Comparison of ENCODE assay signal across 27 cellular contexts in genomic region chr9:136502940-136503550, GRCh38. TPM values are rescaled to one million over a fixed set of nuclear protein-coding genes. Genes with fewer than 3 reads are reported as not detected.
DNase-seq lines count a peak whose midpoint lies in the region; ATAC-seq and TF ChIP-seq lines count a peak whose summit lies in the region.
"Had no signal": no experiment of that assay in that cellular context is flagged by ENCODE, and none has a peak within 500 bp of the region (broad histone marks: within the 10 kb centered on the region; RNA-seq: fewer than 3 reads in every experiment).

No MANE protein-coding gene starts in this region.

- ATAC-seq in DND-41 (ENCODE audit: insufficient read depth, low read depth) (no peak), GM21717 (IDR thresholded peaks at IDR 0.05; ENCODE audit: unreplicated experiment) (no peak)
- ATAC-seq: activated CD4-positive, CD25-positive, alpha-beta regulatory T cell treated with anti-CD3 and anti-CD28 coated beads, Interleukin-2, amount 50 U/mL, for 24 hours; left colon; natural killer cell; T-cell had no signal

- H3K4me3 Mint-ChIP-seq in brain (no peak overlapping the region), nephron progenitor cell (no peak overlapping the region)
- H3K4me3 Mint-ChIP-seq in activated CD4-positive, alpha-beta T cell treated with anti-CD3 and anti-CD28 coated beads, Interleukin-2, amount 10 ng/mL, durations not matched to agents 7 days and 5 days = no peak overlapping the region
- H3K4me3 Mint-ChIP-seq: activated naive CD4-positive, alpha-beta T cell treated with anti-CD3 and anti-CD28 coated beads for 36 hours; immature natural killer cell; natural killer cell; T-cell had no signal

- no peak overlapping the region for H2AFZ ChIP-seq in DND-41 (ENCODE audit: low read depth, low read length)

- H3K36me3 ChIP-seq in DND-41 (ENCODE audit: insufficient read depth, low read length) = peaks cover 99% of the 10 kb centered on the region

- no peak overlapping the region for H3K27ac ChIP-seq in DND-41 (ENCODE audit: low read length)
- H3K27ac ChIP-seq: adrenal gland; BLaER1 treated with 17β-estradiol and CSF1 and Interleukin-3, amounts not matched to agents 10 nM and 100 nM; SJCRH30 had no signal

- peaks cover 79% of the 10 kb centered on the region for H4K20me1 ChIP-seq in DND-41 (ENCODE audit: insufficient read depth, low read length)

- H3K36me3 Mint-ChIP-seq in brain = peaks cover 13% of the 10 kb centered on the region
- H3K36me3 Mint-ChIP-seq in nephron progenitor cell (ENCODE audit: low read depth) = peaks cover 5% of the 10 kb centered on the region
- peaks cover 28% of the 10 kb centered on the region for H3K36me3 Mint-ChIP-seq in activated CD4-positive, alpha-beta T cell treated with anti-CD3 and anti-CD28 coated beads, Interleukin-2, amount 10 ng/mL, durations not matched to agents 7 days and 5 days (ENCODE audit: low read depth)
- H3K36me3 Mint-ChIP-seq: natural killer cell had no signal

- H3K4me1 ChIP-seq in DND-41 (ENCODE audit: insufficient read depth, low read length) = no peaks in the 10 kb centered on the region
- H3K4me1 ChIP-seq: adrenal gland; BLaER1 treated with 17β-estradiol and CSF1 and Interleukin-3, amounts not matched to agents 10 nM and 100 nM; SJCRH30 had no signal

- CTCF ChIA-PET in activated CD4-positive, alpha-beta T cell treated with anti-CD3 and anti-CD28 coated beads, Interleukin-2, amount 10 ng/mL, durations not matched to agents 7 days and 5 days (lab: Charles Lee) = interaction anchor here (0.5 to 1.9 kb wide), 3 partner anchors 17 to 322 kb away, joined by 3 to 5 read pairs (median 3); no protein-coding TSS in a partner anchor

- DNase-seq in DND-41 = no peak
- DNase-seq in NB4 (ENCODE audit: low read depth) = no peak
- no peak for DNase-seq in nephron progenitor cell
- no peak for DNase-seq in DMS153 treated with DMSO at 0.1 percent for 48 hours (lab: John Stamatoyannopoulos, UW; ENCODE audit: unreplicated experiment)
- no peak for DNase-seq in AG08396 (ENCODE audit: low spot score)
- DNase-seq in activated CD4-positive, alpha-beta T cell treated with anti-CD3 and anti-CD28 coated beads, Interleukin-2, amount 10 ng/mL, durations not matched to agents 7 days and 5 days = no peak
- DNase-seq: activated CD4-positive, alpha-beta T cell treated with anti-CD3 and anti-CD28 coated beads, Interleukin-2, amount 50 U/mL, for 48 hours; activated naive CD4-positive, alpha-beta T cell treated with anti-CD3 and anti-CD28 coated beads for 36 hours; adrenal gland; DMS79; GF-D8; immature natural killer cell; left colon; natural killer cell; NCI-H146; NCI-H2107; NCI-H345; NCI-H748 treated with DMSO at 0.1 percent for 48 hours; SJCRH30; stimulated activated CD4-positive, alpha-beta T cell treated with anti-CD3 and anti-CD28 coated beads, Interleukin-15, amount 100 ng/mL, for 24 hours; stimulated activated CD4-positive, alpha-beta T cell treated with anti-CD3 and anti-CD28 coated beads, Interleukin-4, amount 100 ng/mL, for 4 hours; T-cell had no signal

- no peaks in the 10 kb centered on the region for H3K4me1 Mint-ChIP-seq in brain
- H3K4me1 Mint-ChIP-seq in nephron progenitor cell = no peaks in the 10 kb centered on the region
- H3K4me1 Mint-ChIP-seq in activated CD4-positive, alpha-beta T cell treated with anti-CD3 and anti-CD28 coated beads, Interleukin-2, amount 10 ng/mL, durations not matched to agents 7 days and 5 days = no peaks in the 10 kb centered on the region
- H3K4me1 Mint-ChIP-seq: natural killer cell, T-cell had no signal

- H3K79me2 ChIP-seq in DND-41 (ENCODE audit: insufficient read depth, low read length) = peaks cover 42% of the 10 kb centered on the region; the same call in 1 of the 2 replicates

- H3K4me3 ChIP-seq in DND-41 (ENCODE audit: low read depth in 1 of 2, low read length in 2 of 2) = no peak overlapping the region
- H3K4me3 ChIP-seq in NB4 (ENCODE audit: low read depth, low read length) = no peak overlapping the region
- H3K4me3 ChIP-seq: adrenal gland; BLaER1 treated with 17β-estradiol and CSF1 and Interleukin-3, amounts not matched to agents 10 nM and 100 nM; SJCRH30; tibial nerve had no signal

- no peaks in the 10 kb centered on the region for H3K9me3 ChIP-seq in DND-41 (ENCODE audit: insufficient read depth, low read length, severe bottlenecking)
- H3K9me3 ChIP-seq: adrenal gland; BLaER1 treated with 17β-estradiol and CSF1 and Interleukin-3, amounts not matched to agents 10 nM and 100 nM; SJCRH30; tibial nerve had no signal

- POLR2A ChIA-PET in activated CD4-positive, alpha-beta T cell treated with anti-CD3 and anti-CD28 coated beads, Interleukin-2, amount 10 ng/mL, durations not matched to agents 7 days and 5 days (lab: Charles Lee) = no interaction called here

- H3K27me3 ChIP-seq in DND-41 (ENCODE audit: insufficient read depth, low read length, poor library complexity) = no peaks in the 10 kb centered on the region
- H3K27me3 ChIP-seq: adrenal gland; BLaER1 treated with 17β-estradiol and CSF1 and Interleukin-3, amounts not matched to agents 10 nM and 100 nM; SJCRH30; tibial nerve had no signal

- H3K9me3 Mint-ChIP-seq in brain (no peaks in the 10 kb centered on the region), nephron progenitor cell (no peaks in the 10 kb centered on the region)
- no peaks in the 10 kb centered on the region for H3K9me3 Mint-ChIP-seq in activated CD4-positive, alpha-beta T cell treated with anti-CD3 and anti-CD28 coated beads, Interleukin-2, amount 10 ng/mL, durations not matched to agents 7 days and 5 days
- H3K9me3 Mint-ChIP-seq: activated naive CD4-positive, alpha-beta T cell treated with anti-CD3 and anti-CD28 coated beads for 36 hours; immature natural killer cell; natural killer cell; T-cell had no signal

- TF ChIP-seq CTCF in DND-41 (IDR thresholded peaks at IDR 0.05; ENCODE audit: borderline replicate concordance, extremely low read depth, low read length, poor library complexity, severe bottlenecking) (peak; percentile 32), NB4 (IDR thresholded peaks at IDR 0.05; ENCODE audit: low read depth, low read length) (peak; percentile 13), brain (conservative IDR thresholded peaks at IDR 0.05) (no peak), nephron progenitor cell (IDR thresholded peaks at IDR 0.05) (no peak)

- no peak overlapping the region for H3K9ac ChIP-seq in DND-41 (ENCODE audit: low read depth, low read length)
- H3K9ac ChIP-seq: BLaER1 treated with 17β-estradiol and CSF1 and Interleukin-3, amounts not matched to agents 10 nM and 100 nM had no signal

- H3K27me3 Mint-ChIP-seq in brain (no peaks in the 10 kb centered on the region), nephron progenitor cell (ENCODE audit: low read depth, poor library complexity) (no peaks in the 10 kb centered on the region)
- H3K27me3 Mint-ChIP-seq in activated CD4-positive, alpha-beta T cell treated with anti-CD3 and anti-CD28 coated beads, Interleukin-2, amount 10 ng/mL, durations not matched to agents 7 days and 5 days = no peaks in the 10 kb centered on the region
- H3K27me3 Mint-ChIP-seq: T-cell had no signal

- peak overlapping the region in 3 of 5 experiments; percentile 76 to 93 (median 91) for H3K27ac Mint-ChIP-seq in brain
- H3K27ac Mint-ChIP-seq in nephron progenitor cell = peak overlapping the region; percentile 63
- H3K27ac Mint-ChIP-seq in activated CD4-positive, alpha-beta T cell treated with anti-CD3 and anti-CD28 coated beads, Interleukin-2, amount 10 ng/mL, durations not matched to agents 7 days and 5 days = no peak overlapping the region
- H3K27ac Mint-ChIP-seq: activated naive CD4-positive, alpha-beta T cell treated with anti-CD3 and anti-CD28 coated beads for 36 hours; immature natural killer cell; natural killer cell; T-cell had no signal

- no peak overlapping the region for H3K4me2 ChIP-seq in DND-41 (ENCODE audit: insufficient read depth, low read length)
- H3K4me2 ChIP-seq: BLaER1 treated with 17β-estradiol and CSF1 and Interleukin-3, amounts not matched to agents 10 nM and 100 nM had no signal

- no peak for TF ChIP-seq POLR2A in NB4 (IDR thresholded peaks at IDR 0.05; ENCODE audit: extremely low read depth, insufficient read length)

RNA-seq across cellular contexts. Expression of gene SEC16A, which starts 20.2 kb away (rescaled TPM):
- polyA plus RNA-seq in brain (ENCODE audit: insufficient read depth, low read depth, low replicate concordance) = 80.6 TPM
- total RNA-seq in activated CD4-positive, alpha-beta T cell treated with anti-CD3 and anti-CD28 coated beads, Interleukin-2, amount 10 ng/mL, durations not matched to agents 7 days and 5 days = 10 to 100 TPM; 72.1 to 74.5 TPM

RNA-seq across cellular contexts. Expression of gene NOTCH1, which starts 42.8 kb away (rescaled TPM):
- 12.3 TPM for polyA plus RNA-seq in brain (ENCODE audit: insufficient read depth, low read depth, low replicate concordance)
- 10 to 100 TPM; 73.6 to 74.4 TPM for total RNA-seq in activated CD4-positive, alpha-beta T cell treated with anti-CD3 and anti-CD28 coated beads, Interleukin-2, amount 10 ng/mL, durations not matched to agents 7 days and 5 days

Comparison
In these comparisons a context has a peak if more than half of its experiments do, and no peak if none do; other contexts are left out.
1. CTCF ChIP-seq: peak in DND-41 (single experiment) and NB4 (single experiment); none in brain (0 of 2) and nephron progenitor cell (single experiment).